Comparison of ENCODE assay signal across 13 cellular contexts in the genomic region with DNA sequence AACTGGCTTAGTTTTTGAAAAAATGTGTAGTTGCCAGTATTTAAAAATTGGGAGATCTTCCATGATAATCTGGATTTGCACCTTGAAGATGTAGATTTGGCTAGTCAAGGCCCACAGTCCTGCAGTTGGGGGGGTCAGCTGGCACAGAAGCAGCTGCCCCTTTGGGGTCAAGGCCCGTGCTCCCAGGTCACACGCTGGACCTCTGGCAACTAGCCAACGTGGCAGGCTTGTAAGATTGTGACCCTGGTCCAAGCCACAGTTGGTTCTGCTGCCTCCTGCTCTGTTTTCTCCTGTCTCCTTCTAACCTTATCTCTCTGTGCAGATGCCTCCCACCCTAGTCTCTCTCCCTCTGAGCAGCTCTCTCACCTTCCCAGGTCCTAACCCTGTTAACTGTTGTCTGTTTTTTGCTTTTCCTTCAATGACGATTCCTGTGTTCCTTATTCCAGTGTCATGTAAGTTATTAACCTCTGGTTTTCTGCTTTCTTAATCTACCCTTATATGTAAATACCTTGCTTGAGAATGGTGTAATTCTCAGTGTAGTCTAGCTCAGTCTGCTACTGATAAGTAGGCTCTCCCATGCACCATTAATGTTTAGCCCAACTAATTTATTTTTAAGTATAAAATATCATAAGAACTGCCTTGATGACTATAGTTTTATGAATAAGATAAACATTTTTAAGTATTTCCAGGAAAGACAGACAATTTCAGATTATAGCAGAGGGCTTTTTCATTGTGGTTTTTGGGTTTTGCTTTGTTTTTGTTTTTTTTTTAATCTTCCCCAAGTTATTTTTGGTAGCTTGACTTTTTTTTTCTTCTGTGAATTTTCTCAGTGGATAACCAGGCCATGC. TPM values are rescaled to one million over a fixed set of nuclear protein-coding genes. Genes with fewer than 3 reads are reported as not detected.
DNase-seq lines count a peak whose midpoint lies in the region; ATAC-seq and TF ChIP-seq lines count a peak whose summit lies in the region.
"Had no signal": no experiment of that assay in that cellular context is flagged by ENCODE, and none has a peak within 500 bp of the region (broad histone marks: within the 10 kb centered on the region; RNA-seq: fewer than 3 reads in every experiment).

No MANE protein-coding gene starts in this region.

- peaks cover 41% of the 10 kb centered on the region for H3K36me3 Mint-ChIP-seq in activated T-helper 1 cell treated with anti-CD3 and anti-CD28 coated beads, Interleukin-12 subunit alpha, Interleukin-12 subunit beta, Interleukin-2, Interleukin-4 antibody, amounts not matched to agents 30 ng/mL and 10 ng/mL and 1 ng/mL, durations not matched to agents 14 hours and 24 hours and 36 hours (ENCODE audit: low read depth)

- WGBS in GM23248 (ENCODE audit: low coverage in 1 of 2, low lambda C conversion rate in 2 of 2, missing lambda C conversion rate in 2 of 2), 2 experiments, result 52 to 67% methylated on average over 4 of the region's 4 CpGs
- 56% methylated on average over 3 of the region's 4 CpGs for WGBS in mesenchymal stem cell

- POLR2A ChIA-PET in AG04450 (lab: Yijun Ruan, JAX), result interaction anchor here (1.6 to 2.3 kb wide), 2 partner anchors 280 to 283 kb away, joined by 9 to 26 read pairs; partner anchors contain the start of gene SOCS1

- H3K4me1 ChIP-seq in GM23248 (ENCODE audit: insufficient read depth) (peaks cover 5% of the 10 kb centered on the region; the same call in 1 of the 2 replicates), mesenchymal stem cell (ENCODE audit: control insufficient read depth, insufficient read depth, low read depth, low read length) (peaks cover 9% of the 10 kb centered on the region)
- H3K4me1 ChIP-seq: gastrocnemius medialis had no signal

- peak overlapping the region; percentile 20 to 90 for H2BK12ac ChIP-seq in mesenchymal stem cell (ENCODE audit: low read length in 2 of 2)

- no peak overlapping the region for H3K14ac ChIP-seq in mesenchymal stem cell (ENCODE audit: low read length in 2 of 2)

- H4K8ac ChIP-seq in mesenchymal stem cell (ENCODE audit: low read length), result peak overlapping the region; percentile 71

- H4K91ac ChIP-seq in mesenchymal stem cell (ENCODE audit: low read length), result peak overlapping the region; percentile 44

- no peak overlapping the region for H2BK15ac ChIP-seq in mesenchymal stem cell (ENCODE audit: low read depth, poor library complexity, severe bottlenecking)

- no peaks in the 10 kb centered on the region for H3K9me3 ChIP-seq in AG04450 (ENCODE audit: control insufficient read depth, insufficient read depth, low read length)
- H3K9me3 ChIP-seq in GM23248 (ENCODE audit: low read depth), result no peaks in the 10 kb centered on the region
- H3K9me3 ChIP-seq in mesenchymal stem cell (ENCODE audit: control insufficient read depth, low read length), result no peaks in the 10 kb centered on the region
- H3K9me3 ChIP-seq: gastrocnemius medialis, pancreas had no signal

- no peaks in the 10 kb centered on the region for H4K20me1 ChIP-seq in GM23248 (ENCODE audit: insufficient read depth)

- H3K9me2 ChIP-seq in GM23248 (ENCODE audit: insufficient read depth), result no peaks in the 10 kb centered on the region

- no peak for DNase-seq in AG04450 (ENCODE audit: low read depth, low spot score)
- no peak for DNase-seq in GM23248
- no peak for DNase-seq in activated T-helper 1 cell treated with anti-CD3 and anti-CD28 coated beads, Interleukin-12 subunit alpha, Interleukin-12 subunit beta, Interleukin-2, Interleukin-4 antibody, amounts not matched to agents 30 ng/mL and 10 ng/mL and 1 ng/mL, durations not matched to agents 14 hours and 24 hours and 36 hours (ENCODE audit: low spot score)
- DNase-seq in mesenchymal stem cell, result no peak
- no peak for DNase-seq in NCI-H1436 (lab: John Stamatoyannopoulos, UW)
- no peak for DNase-seq in NCI-H69 (lab: John Stamatoyannopoulos, UW)
- DNase-seq: activated gamma-delta T cell, NCI-H510A had no signal

- peak overlapping the region; percentile 70 for H3K27ac Mint-ChIP-seq in activated T-helper 1 cell treated with anti-CD3 and anti-CD28 coated beads, Interleukin-12 subunit alpha, Interleukin-12 subunit beta, Interleukin-2, Interleukin-4 antibody, amounts not matched to agents 30 ng/mL and 10 ng/mL and 1 ng/mL, durations not matched to agents 14 hours and 24 hours and 36 hours
- H3K27ac Mint-ChIP-seq: B cell had no signal

- ATAC-seq in GM19467 (IDR thresholded peaks at IDR 0.05; ENCODE audit: unreplicated experiment) (no peak), GM18868 (IDR thresholded peaks at IDR 0.05; ENCODE audit: unreplicated experiment) (no peak)

- peak overlapping the region; percentile 29 for H2BK120ac ChIP-seq in mesenchymal stem cell (ENCODE audit: low read depth, low read length)

- no peaks in the 10 kb centered on the region for H3K27me3 Mint-ChIP-seq in activated T-helper 1 cell treated with anti-CD3 and anti-CD28 coated beads, Interleukin-12 subunit alpha, Interleukin-12 subunit beta, Interleukin-2, Interleukin-4 antibody, amounts not matched to agents 30 ng/mL and 10 ng/mL and 1 ng/mL, durations not matched to agents 14 hours and 24 hours and 36 hours (ENCODE audit: insufficient read depth)
- H3K27me3 Mint-ChIP-seq: B cell had no signal

- CTCF ChIA-PET in AG04450 (lab: Charles Lee), result interaction anchor here (1.0 to 3.7 kb wide), 5 partner anchors 8 to 415 kb away, joined by 3 to 45 read pairs (median 4); partner anchors contain the start of gene SOCS1

- H3K79me2 ChIP-seq in GM23248 (ENCODE audit: insufficient read depth), result no peaks in the 10 kb centered on the region

- in situ Hi-C loops in GM23248 (cut with MboI), result loop anchor here (25.0 kb wide), 1 partner anchor 715 kb away; no protein-coding TSS in a partner anchor

- peak overlapping the region in 1 of 2 experiments; percentile 66 for H3K23ac ChIP-seq in mesenchymal stem cell (ENCODE audit: low read length in 2 of 2)

- peak overlapping the region; percentile 63 for H2AK5ac ChIP-seq in mesenchymal stem cell (ENCODE audit: low read length, severe bottlenecking)

- H2AFZ ChIP-seq in GM23248, result no peak overlapping the region
- H2AFZ ChIP-seq in mesenchymal stem cell (ENCODE audit: low read depth, low read length), result no peak overlapping the region

- H2BK5ac ChIP-seq in mesenchymal stem cell (ENCODE audit: low read depth, low read length, poor library complexity, severe bottlenecking), result no peak overlapping the region

- H3K4me3 ChIP-seq in AG04450 (ENCODE audit: low read depth, low read length) (no peak overlapping the region), GM23248 (no peak overlapping the region), mesenchymal stem cell (ENCODE audit: insufficient read depth in 1 of 2, low read depth in 1 of 2, low read length in 2 of 2) (no peak overlapping the region)
- H3K4me3 ChIP-seq: gastrocnemius medialis, pancreas had no signal

- H3K27me3 ChIP-seq in AG04450 (ENCODE audit: control insufficient read depth, insufficient read depth, low read length) (no peaks in the 10 kb centered on the region), GM23248 (replicated peaks; ENCODE audit: insufficient read depth) (no peaks in the 10 kb centered on the region), mesenchymal stem cell (ENCODE audit: control insufficient read depth in 1 of 2, insufficient read depth in 1 of 2, low read length in 2 of 2) (no peaks in the 10 kb centered on the region)
- H3K27me3 ChIP-seq: gastrocnemius medialis, pancreas had no signal

- peak overlapping the region; percentile 38 for H3K4me2 ChIP-seq in GM23248 (ENCODE audit: unreplicated experiment)
- H3K4me2 ChIP-seq in mesenchymal stem cell (ENCODE audit: low read length, poor library complexity, severe bottlenecking), result no peak overlapping the region

- H3K36me3 ChIP-seq in GM23248 (ENCODE audit: low read depth), result peaks cover 11% of the 10 kb centered on the region
- H3K36me3 ChIP-seq in mesenchymal stem cell (ENCODE audit: control insufficient read depth in 1 of 2, insufficient read depth in 2 of 2, low read depth in 1 of 2, low read length in 2 of 2), result peaks cover 24 to 54% of the 10 kb centered on the region in 2 experiments

- H3K79me1 ChIP-seq in mesenchymal stem cell (replicated peaks; ENCODE audit: low read length, poor library complexity, severe bottlenecking), result peaks cover 18% of the 10 kb centered on the region

- no peaks in the 10 kb centered on the region for H3K9me3 Mint-ChIP-seq in activated T-helper 1 cell treated with anti-CD3 and anti-CD28 coated beads, Interleukin-12 subunit alpha, Interleukin-12 subunit beta, Interleukin-2, Interleukin-4 antibody, amounts not matched to agents 30 ng/mL and 10 ng/mL and 1 ng/mL, durations not matched to agents 14 hours and 24 hours and 36 hours

- no peaks in the 10 kb centered on the region for H3F3A ChIP-seq in GM23248 (ENCODE audit: insufficient read depth)

- peak overlapping the region; percentile 9 to 47 for H3K4ac ChIP-seq in mesenchymal stem cell (ENCODE audit: low read depth in 1 of 2, low read length in 2 of 2)

- H3K27ac ChIP-seq in AG04450 (ENCODE audit: low read depth, low read length) (peak overlapping the region; percentile 39), GM23248 (no peak overlapping the region), mesenchymal stem cell (ENCODE audit: low read length, poor library complexity, severe bottlenecking) (no peak overlapping the region)
- H3K27ac ChIP-seq: pancreas had no signal

- peak overlapping the region; percentile 52 to 71 for H3K18ac ChIP-seq in mesenchymal stem cell (ENCODE audit: low read depth in 1 of 2, low read length in 2 of 2)

- H3K4me3 Mint-ChIP-seq in activated T-helper 1 cell treated with anti-CD3 and anti-CD28 coated beads, Interleukin-12 subunit alpha, Interleukin-12 subunit beta, Interleukin-2, Interleukin-4 antibody, amounts not matched to agents 30 ng/mL and 10 ng/mL and 1 ng/mL, durations not matched to agents 14 hours and 24 hours and 36 hours, result peak overlapping the region; percentile 65
- H3K4me3 Mint-ChIP-seq: B cell had no signal

- TF ChIP-seq CTCF in AG04450 (IDR thresholded peaks at IDR 0.05; ENCODE audit: low read depth, low read length), result no peak

- H3K4me1 Mint-ChIP-seq in activated T-helper 1 cell treated with anti-CD3 and anti-CD28 coated beads, Interleukin-12 subunit alpha, Interleukin-12 subunit beta, Interleukin-2, Interleukin-4 antibody, amounts not matched to agents 30 ng/mL and 10 ng/mL and 1 ng/mL, durations not matched to agents 14 hours and 24 hours and 36 hours (ENCODE audit: low read depth), result peaks cover 69% of the 10 kb centered on the region
- H3K4me1 Mint-ChIP-seq: B cell had no signal

- intact Hi-C loops in activated T-helper 1 cell treated with anti-CD3 and anti-CD28 coated beads, Interleukin-12 subunit alpha, Interleukin-12 subunit beta, Interleukin-2, Interleukin-4 antibody, amounts not matched to agents 30 ng/mL and 10 ng/mL and 1 ng/mL, durations not matched to agents 14 hours and 24 hours and 36 hours (cut with micrococcal nuclease), result loop anchor here (1.0 kb wide), 1 partner anchor 8 kb away; no protein-coding TSS in a partner anchor

- H3K9ac ChIP-seq in GM23248 (no peak overlapping the region), mesenchymal stem cell (ENCODE audit: low read length) (peak overlapping the region; percentile 23)

RNA-seq across cellular contexts. Expression of gene CLEC16A, which starts 28.0 kb away (rescaled TPM):
- polyA plus RNA-seq in AG04450 (2011; rRNA removed) (11.9 and 13.7 TPM in 2 replicates), GM23248 (2016; fragmentation: Nextera tagmentation; extraction: Ambion mirVana) (12.7 and 13.2 TPM in 2 replicates)
- polyA minus RNA-seq in AG04450 (2011; rRNA and poly(A)+ RNA removed), result 43.9 and 49.8 TPM in 2 replicates
- total RNA-seq in GM23248 (2014; rRNA removed; shearing (Covaris generic)), result 12.9 and 21.4 TPM in 2 replicates
- 36.3 and 37.4 TPM in 2 replicates for total RNA-seq in activated T-helper 1 cell treated with anti-CD3 and anti-CD28 coated beads, Interleukin-12 subunit alpha, Interleukin-12 subunit beta, Interleukin-2, Interleukin-4 antibody, amounts not matched to agents 30 ng/mL and 10 ng/mL and 1 ng/mL, durations not matched to agents 14 hours and 24 hours and 36 hours
- polyA plus RNA-seq in mesenchymal stem cell (2013, experiment 1 of 2), result 8.6 TPM
- polyA plus RNA-seq in mesenchymal stem cell (2013, experiment 2 of 2), result 8.3 TPM

RNA-seq across cellular contexts. Expression of gene DEXI, which starts 30.1 kb away (rescaled TPM):
- polyA plus RNA-seq in AG04450 (2011; rRNA removed) (37.3 and 49.3 TPM in 2 replicates), GM23248 (2016; fragmentation: Nextera tagmentation; extraction: Ambion mirVana) (41.8 and 42.1 TPM in 2 replicates)
- 30.8 and 35.0 TPM in 2 replicates for polyA minus RNA-seq in AG04450 (2011; rRNA and poly(A)+ RNA removed)
- total RNA-seq in GM23248 (2014; rRNA removed; shearing (Covaris generic)), result 101 and 105 TPM in 2 replicates
- total RNA-seq in activated T-helper 1 cell treated with anti-CD3 and anti-CD28 coated beads, Interleukin-12 subunit alpha, Interleukin-12 subunit beta, Interleukin-2, Interleukin-4 antibody, amounts not matched to agents 30 ng/mL and 10 ng/mL and 1 ng/mL, durations not matched to agents 14 hours and 24 hours and 36 hours, result 36.2 and 40.8 TPM in 2 replicates
- 26.6 TPM for polyA plus RNA-seq in mesenchymal stem cell (2013, experiment 1 of 2)
- polyA plus RNA-seq in mesenchymal stem cell (2013, experiment 2 of 2), result 28.1 TPM
